1 cellular context compared by ENCODE assay signal in genomic region chr6:22045261-22045912, GRCh38.
TF ChIP-seq lines count a peak whose summit lies in the region.

No MANE protein-coding gene starts in this region.

TF ChIP-seq in GM12878, 131 proteins besides CTCF, POLR2A, EP300 and RAD21 (continued from another document):
- TF ChIP-seq IRF5 (IDR thresholded peaks at IDR 0.05; ENCODE audit: borderline replicate concordance) (peak; percentile 36; the same call in 1 of the 2 replicates), NRF1 (conservative IDR thresholded peaks at IDR 0.05; ENCODE audit: low read depth, low read length) (no peak), RELA (IDR thresholded peaks at IDR 0.05; ENCODE audit: borderline replicate concordance, partially characterized antibody) (no peak), POLR2AphosphoS2 (IDR thresholded peaks at IDR 0.05; ENCODE audit: low read depth, low read length) (no peak), PKNOX1 (IDR thresholded peaks at IDR 0.05) (no peak), RAD51 (IDR thresholded peaks at IDR 0.05) (no peak), STAT1 (conservative IDR thresholded peaks at IDR 0.05) (no peak), IRF3 (IDR thresholded peaks at IDR 0.05) (no peak), NBN (IDR thresholded peaks at IDR 0.05) (peak; percentile 54; the same call in 1 of the 2 replicates), BMI1 (IDR thresholded peaks at IDR 0.05; ENCODE audit: borderline replicate concordance) (peak; percentile 53; the same call in 1 of the 2 replicates), BCL3 (IDR thresholded peaks at IDR 0.05; ENCODE audit: borderline replicate concordance, insufficient read depth, low read depth, low read length, poor library complexity, severe bottlenecking) (no peak), BRCA1 (IDR thresholded peaks at IDR 0.05; ENCODE audit: low read depth, low read length) (no peak), MTA3 (IDR thresholded peaks at IDR 0.05; ENCODE audit: borderline replicate concordance, low read length) (no peak), FOXM1 (IDR thresholded peaks at IDR 0.05; ENCODE audit: low read depth, low read length) (no peak), RELB (IDR thresholded peaks at IDR 0.05; ENCODE audit: low read depth) (0 out of 2 replicates have a peak, but pooled peaks have one; percentile 13), MTA2 (IDR thresholded peaks at IDR 0.05; ENCODE audit: low read depth) (peak; percentile 81), EED (IDR thresholded peaks at IDR 0.05; ENCODE audit: low read depth) (no peak), SMARCA5 (IDR thresholded peaks at IDR 0.05) (no peak), NFYA (IDR thresholded peaks at IDR 0.05; ENCODE audit: borderline replicate concordance, low read depth, low read length) (no peak), RBBP5 (conservative IDR thresholded peaks at IDR 0.05) (no peak), ZNF622 (IDR thresholded peaks at IDR 0.05) (no peak), IKZF1 (conservative IDR thresholded peaks at IDR 0.05) (0 out of 2 replicates have a peak, but pooled peaks have one; percentile 23), TCF3 (IDR thresholded peaks at IDR 0.05; ENCODE audit: borderline replicate concordance, insufficient read depth, low read depth, low read length) (no peak), ZBED1 (IDR thresholded peaks at IDR 0.05; ENCODE audit: borderline replicate concordance) (no peak), ZNF217 (IDR thresholded peaks at IDR 0.05) (no peak), ZNF274 (IDR thresholded peaks at IDR 0.05; ENCODE audit: insufficient read depth, insufficient read length) (no peak), SRF (IDR thresholded peaks at IDR 0.05; ENCODE audit: low read depth in 2 of 2, low read length in 2 of 2) (no peak), BHLHE40 (IDR thresholded peaks at IDR 0.05; ENCODE audit: borderline replicate concordance in 1 of 2, low read depth in 2 of 2, low read length in 1 of 2) (no peak)
